Comparison of ENCODE assay signal across 12 cellular contexts in genomic region chr11:2100361-2101170, GRCh38. TPM values are rescaled to one million over a fixed set of nuclear protein-coding genes. Genes with fewer than 3 reads are reported as not detected.
DNase-seq lines count a peak whose midpoint lies in the region; ATAC-seq, FAIRE-seq and TF ChIP-seq lines count a peak whose summit lies in the region.
"Had no signal": no experiment of that assay in that cellular context is flagged by ENCODE, and none has a peak within 500 bp of the region (broad histone marks: within the 10 kb centered on the region; RNA-seq: fewer than 3 reads in every experiment).

No MANE protein-coding gene starts in this region.

- H3K9me1 ChIP-seq in K562 (ENCODE audit: control insufficient read depth, insufficient read depth, low read length): no peaks in the 10 kb centered on the region

- in situ Hi-C loops in K562 (cut with MboI): no loop called here

- H3K27ac ChIP-seq in K562 (ENCODE audit: extremely low read depth, low read depth, low read length) (no peak overlapping the region), left lung (no peak overlapping the region), suprapubic skin (no peak overlapping the region)

- POLR2A ChIA-PET in K562 (lab: Yijun Ruan, JAX): interaction anchor here (0.6 kb wide), 1 partner anchor 78 kb away, joined by 3 read pairs; no protein-coding TSS in a partner anchor

- H3K27me3 ChIP-seq in K562 (ENCODE audit: control insufficient read depth in 2 of 2, insufficient read depth in 2 of 2, low read length in 2 of 2) (peaks cover 7 to 51% of the 10 kb centered on the region in 2 experiments; a peak in 4 of 5 replicates), left lung (no peaks in the 10 kb centered on the region), suprapubic skin (peaks cover 40% of the 10 kb centered on the region)

- no peak overlapping the region for H3K4me3 ChIP-seq in K562
- H3K4me3 ChIP-seq in left lung: no peak overlapping the region
- no peak overlapping the region for H3K4me3 ChIP-seq in suprapubic skin

- ATAC-seq in activated CD4-positive, CD25-positive, alpha-beta regulatory T cell treated with anti-CD3 and anti-CD28 coated beads, Interleukin-2, amount 50 U/mL, for 24 hours: no peak
- ATAC-seq in K562 (peak; percentile 75), left lung (peak; percentile 10), HG03108 (IDR thresholded peaks at IDR 0.05; ENCODE audit: unreplicated experiment) (no peak)
- ATAC-seq: stimulated activated naive CD8-positive, alpha-beta T cell treated with anti-CD3 and anti-CD28 coated beads, Interleukin-15, amount 100 ng/mL, for 72 hours had no signal

- 0 out of 4 replicates have a peak overlapping the region, but pooled peaks of 1 of the 2 experiments have one; percentile 26 for H3K9ac ChIP-seq in K562 (ENCODE audit: insufficient read depth in 1 of 2, low read depth in 2 of 2, low read length in 2 of 2)

- intact Hi-C loops in K562 (cut with micrococcal nuclease): no loop called here
- intact Hi-C loops in left lung (cut with DNase I): no loop called here

- TF ChIP-seq RAD21 in K562 (CRISPR knock-in tag; conservative IDR thresholded peaks at IDR 0.05 in 1 of 2, IDR thresholded peaks at IDR 0.05 in 1 of 2): no peak

- peaks cover 0 to 22% of the 10 kb centered on the region in 2 experiments; a peak in 1 of 5 replicates for H3K4me1 ChIP-seq in K562 (replicated peaks in 1 of 2; ENCODE audit: control insufficient read depth in 2 of 2, insufficient read depth in 2 of 2, low read length in 2 of 2)
- peaks cover 11 to 26% of the 10 kb centered on the region in 2 donors for H3K4me1 ChIP-seq in left lung
- peaks cover 44% of the 10 kb centered on the region for H3K4me1 ChIP-seq in suprapubic skin

- CTCF ChIA-PET in K562 (lab: Yijun Ruan, JAX; ENCODE audit: low intra/inter-chr PET ratio): no interaction called here

- no peaks in the 10 kb centered on the region for H3K79me2 ChIP-seq in K562 (ENCODE audit: control insufficient read depth, insufficient read depth, low read length)

- no peak overlapping the region for H3K4me2 ChIP-seq in K562 (ENCODE audit: insufficient read depth, low read length)

- DNase-seq in activated CD4-positive, CD25-positive, alpha-beta regulatory T cell treated with anti-CD3 and anti-CD28 coated beads, Interleukin-2, amount 50 U/mL, for 72 hours: peak; percentile 27
- peak; percentile 18 to 49 (median 42) for DNase-seq in K562 (ENCODE audit: extremely low read depth in 1 of 4, low spot score in 3 of 4)
- peak in 1 of 2 donors; percentile 74 for DNase-seq in left lung
- DNase-seq in suprapubic skin (ENCODE audit: low spot score in 2 of 2): peak; percentile 61 to 78
- no peak for DNase-seq in DMS79 (lab: John Stamatoyannopoulos, UW)
- no peak for DNase-seq in pons (ENCODE audit: low spot score)
- DNase-seq: NCI-H146; stimulated activated naive CD8-positive, alpha-beta T cell treated with anti-CD3 and anti-CD28 coated beads, Interleukin-15, amount 100 ng/mL, for 72 hours had no signal

- BruUV-seq in K562 (replicated peaks; lab: Mats Ljungman, UMichigan): no TSS peak

- H3K36me3 ChIP-seq in K562 (ENCODE audit: control insufficient read depth, insufficient read depth, low read length): no peaks in the 10 kb centered on the region
- H3K36me3 ChIP-seq in left lung: no peaks in the 10 kb centered on the region
- no peaks in the 10 kb centered on the region for H3K36me3 ChIP-seq in suprapubic skin

- WGBS in K562 (ENCODE audit: insufficient coverage, low coverage, missing lambda C conversion rate): 3% methylated on average over 18 of the region's 25 CpGs
- 94% methylated on average over 5 of the region's 25 CpGs for WGBS in suprapubic skin

- FAIRE-seq in K562 (lab: Jason Lieb, UNC): no peak
- FAIRE-seq: astrocyte, endometrium had no signal

- H3K9me3 ChIP-seq in K562 (replicated peaks; ENCODE audit: control insufficient read depth, insufficient read depth, low read depth, low read length): no peaks in the 10 kb centered on the region
- H3K9me3 ChIP-seq in left lung: no peaks in the 10 kb centered on the region
- no peaks in the 10 kb centered on the region for H3K9me3 ChIP-seq in suprapubic skin

- H2AFZ ChIP-seq in K562 (ENCODE audit: low read depth, low read length): no peak overlapping the region

- no peak for TF ChIP-seq EP300 in K562 (IDR thresholded peaks at IDR 0.05; ENCODE audit: low read length)
- TF ChIP-seq EP300 in suprapubic skin (IDR thresholded peaks at IDR 0.05): no peak

- TF ChIP-seq POLR2A in K562 (conservative IDR thresholded peaks at IDR 0.05) (no peak), suprapubic skin (IDR thresholded peaks at IDR 0.05) (no peak)

- peaks cover 12% of the 10 kb centered on the region; the same call in 1 of the 2 replicates for H4K20me1 ChIP-seq in K562 (replicated peaks; ENCODE audit: control insufficient read depth, insufficient read depth, low read length)

- TF ChIP-seq CTCF in K562 (IDR thresholded peaks at IDR 0.05 in 2 of 3, conservative IDR thresholded peaks at IDR 0.05 in 1 of 3; ENCODE audit: insufficient read depth in 2 of 3, low read depth in 1 of 3, low read length in 3 of 3) (no peak), left lung (IDR thresholded peaks at IDR 0.05) (no peak), suprapubic skin (IDR thresholded peaks at IDR 0.05) (no peak)

TF ChIP-seq in K562, 482 proteins besides CTCF, POLR2A, EP300 and RAD21 (continues in another document):
- TF ChIP-seq VEZF1 (CRISPR knock-in tag; IDR thresholded peaks at IDR 0.05) (peak; percentile 95), ZNF740 (CRISPR knock-in tag; IDR thresholded peaks at IDR 0.05) (0 out of 2 replicates have a peak, but pooled peaks have one; percentile 21), ZNF740 (tag; IDR thresholded peaks at IDR 0.05) (no peak), JUNB (CRISPR knock-in tag; conservative IDR thresholded peaks at IDR 0.05) (0 out of 2 replicates have a peak, but pooled peaks have one; percentile 38), ATF7 (IDR thresholded peaks at IDR 0.05) (peak; percentile 91), JUND (IDR thresholded peaks at IDR 0.05; ENCODE audit: borderline replicate concordance, low read depth, low read length) (peak; percentile 82), JUND (tag; IDR thresholded peaks at IDR 0.05; ENCODE audit: borderline replicate concordance, low read depth, low read length) (peak; percentile 73; the same call in 1 of the 3 replicates), CREB1 (IDR thresholded peaks at IDR 0.05) (peak; percentile 39; the same call in 1 of the 2 replicates), CREB1 (CRISPR knock-in tag; IDR thresholded peaks at IDR 0.05) (peak; percentile 40; the same call in 1 of the 2 replicates), ZNF277 (CRISPR knock-in tag; IDR thresholded peaks at IDR 0.05; ENCODE audit: borderline replicate concordance) (no peak), SMAD4 (CRISPR knock-in tag; conservative IDR thresholded peaks at IDR 0.05) (0 out of 2 replicates have a peak, but pooled peaks have one; percentile 54), ZNF766 (CRISPR knock-in tag; conservative IDR thresholded peaks at IDR 0.05) (no peak)

RNA-seq across cellular contexts. Expression of gene IGF2, which starts 38.6 kb away (rescaled TPM):
- not detected in 2 replicates for total RNA-seq in K562 (2011; cell fraction: chromatin; rRNA removed; ENCODE audit: low replicate concordance)
- total RNA-seq in K562 (2011; cell fraction: nucleolus; rRNA removed): not detected in 2 replicates
- total RNA-seq in K562 (2011; cell fraction: nucleoplasm; rRNA removed): not detected in 2 replicates
- total RNA-seq in K562 (2014; rRNA removed) (not detected in 2 replicates), K562 (2014; rRNA removed; fragmentation: Illumina TruSeq; extraction: Trizol) (not detected in 2 replicates), K562 (2015; rRNA removed; fragmentation: Illumina TruSeq; extraction: Trizol) (not detected in 2 replicates), K562 (2021) (0.16 and 0.67 TPM in 2 replicates), left lung (10 to 100 TPM; 12.0 to 13.9 TPM), suprapubic skin (1 to 10 TPM; 3.2 to 9.7 (median 5.6) TPM)
- polyA plus RNA-seq in K562 (2011; rRNA removed) (not detected in 2 replicates), K562 (2014; fragmentation: Illumina TruSeq; extraction: Trizol) (not detected in 2 replicates), K562 (2014; fragmentation: Nextera tagmentation; extraction: Ambion mirVana) (not detected), K562 (2014; rRNA removed) (0.03 TPM in 1 of 2 replicates, not detected in the other)
- polyA plus RNA-seq in K562 (2011; cell fraction: cytosol; rRNA removed): 0.01 TPM in 1 of 2 replicates, not detected in the other
- 0.03 TPM in 1 of 2 replicates, not detected in the other for polyA plus RNA-seq in K562 (2011; cell fraction: nucleus; rRNA removed)
- 0.03 and 0.04 TPM in 2 replicates for polyA plus RNA-seq in K562 (2012)
- polyA minus RNA-seq in K562 (2011; rRNA and poly(A)+ RNA removed): 0.07 and 0.18 TPM in 2 replicates
- 5.3 TPM in 1 of 2 replicates, not detected in the other for polyA minus RNA-seq in K562 (2011; cell fraction: cytosol; rRNA and poly(A)+ RNA removed)
- not detected in 2 replicates for polyA minus RNA-seq in K562 (2011; cell fraction: nucleus; rRNA and poly(A)+ RNA removed)

Comparison
In these comparisons a context has a peak if more than half of its experiments do, and no peak if none do; other contexts are left out.
1. DNase-seq: peak in activated CD4-positive, CD25-positive, alpha-beta regulatory T cell treated with anti-CD3 and anti-CD28 coated beads, Interleukin-2, amount 50 U/mL, for 72 hours (single experiment), K562 (4 of 4) and suprapubic skin (2 of 2); none in DMS79 (single experiment) and pons (single experiment).
2. ATAC-seq: peak in K562 (single experiment) and left lung (single experiment); none in activated CD4-positive, CD25-positive, alpha-beta regulatory T cell treated with anti-CD3 and anti-CD28 coated beads, Interleukin-2, amount 50 U/mL, for 24 hours (0 of 2) and HG03108 (single experiment).